ENCODE assay signal across 9 cellular contexts in the genomic region with DNA sequence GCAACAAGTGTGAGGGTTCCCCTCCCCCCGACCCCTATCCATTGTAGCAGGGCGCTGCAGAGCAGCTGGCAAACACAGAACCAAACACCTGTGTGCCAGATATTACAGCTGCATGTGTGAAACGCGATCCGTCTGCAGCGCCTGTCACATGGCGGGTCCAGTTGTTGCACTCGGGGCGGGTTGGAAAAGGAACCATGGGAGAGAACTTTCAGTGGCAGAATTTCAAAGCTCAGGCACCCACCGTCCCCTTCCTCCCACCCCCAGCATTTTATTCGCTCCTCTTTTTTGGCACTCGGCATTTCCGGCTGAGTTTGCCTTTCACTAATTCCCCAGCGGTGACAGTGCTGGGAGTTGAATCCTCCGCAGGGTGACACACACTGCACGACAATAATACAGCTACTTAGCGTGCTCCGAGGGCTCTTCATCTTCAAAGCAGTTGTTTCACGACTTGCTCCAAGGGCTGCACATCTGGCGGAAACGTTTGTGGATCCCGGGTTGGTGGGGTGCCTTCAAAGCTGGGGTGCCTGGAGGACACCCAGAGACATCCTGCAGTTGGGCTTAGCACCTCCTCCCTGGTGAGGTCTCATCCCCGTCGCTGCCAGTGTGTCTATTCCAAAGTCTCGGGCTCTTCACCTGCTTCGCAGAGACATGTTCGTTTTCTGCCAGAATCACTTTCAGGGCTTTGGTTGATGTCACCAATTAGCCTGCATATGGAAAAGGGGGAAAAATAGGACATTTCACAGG.
A peak's percentile ranks its signal among the peaks of the same experiment; 100 is the strongest.
DNase-seq lines count a peak whose midpoint lies in the region; ATAC-seq and TF ChIP-seq lines count a peak whose summit lies in the region.
"Had no signal": no experiment of that assay in that cellular context is flagged by ENCODE, and none has a peak within 500 bp of the region (broad histone marks: within the 10 kb centered on the region; RNA-seq: fewer than 3 reads in every experiment).

No MANE protein-coding gene starts in this region.

- H3K4me3 ChIP-seq in DND-41 (ENCODE audit: low read depth in 1 of 2, low read length in 2 of 2) (peak overlapping the region in 1 of 2 experiments; percentile 57; a peak in 3 of 4 replicates), neural progenitor cell (no peak overlapping the region)

- H3K4me2 ChIP-seq in DND-41 (ENCODE audit: insufficient read depth, low read length): peak overlapping the region; percentile 76
- peak overlapping the region; percentile 3 for H3K4me2 ChIP-seq in neural progenitor cell

- POLR2A ChIA-PET in CD4-positive, alpha-beta T cell (lab: Charles Lee): interaction anchor here (0.6 to 0.9 kb wide), 2 partner anchors 83 to 183 kb away, joined by 3 read pairs; no protein-coding TSS in a partner anchor

- H3K79me2 ChIP-seq in DND-41 (ENCODE audit: insufficient read depth, low read length): no peaks in the 10 kb centered on the region
- H3K79me2 ChIP-seq in neural progenitor cell (ENCODE audit: low read depth): no peaks in the 10 kb centered on the region

- peak overlapping the region; percentile 75 for H2AFZ ChIP-seq in DND-41 (ENCODE audit: low read depth, low read length)
- H2AFZ ChIP-seq in neural progenitor cell (replicated peaks): peak overlapping the region; percentile 15

- H3K9me3 Mint-ChIP-seq in chondrocyte (ENCODE audit: low read depth) (peaks cover 4% of the 10 kb centered on the region), neural progenitor cell (no peaks in the 10 kb centered on the region)
- no peaks in the 10 kb centered on the region for H3K9me3 Mint-ChIP-seq in CD4-positive, alpha-beta T cell
- H3K9me3 Mint-ChIP-seq: activated naive CD4-positive, alpha-beta T cell treated with anti-CD3 and anti-CD28 coated beads, Interleukin-2, amount 50 U/mL, for 24 hours had no signal

- intact Hi-C loops in CD4-positive, alpha-beta T cell (cut with DNase I, micrococcal nuclease): no loop called here

- H3K4me1 Mint-ChIP-seq in chondrocyte (ENCODE audit: low read depth) (peaks cover 20% of the 10 kb centered on the region), neural progenitor cell (peaks cover 18% of the 10 kb centered on the region)
- no peaks in the 10 kb centered on the region for H3K4me1 Mint-ChIP-seq in CD4-positive, alpha-beta T cell (ENCODE audit: low read depth)
- H3K4me1 Mint-ChIP-seq: activated naive CD4-positive, alpha-beta T cell treated with anti-CD3 and anti-CD28 coated beads, Interleukin-2, amount 50 U/mL, for 24 hours had no signal

- no peaks in the 10 kb centered on the region for H3K9me3 ChIP-seq in DND-41 (ENCODE audit: insufficient read depth, low read length, severe bottlenecking)
- H3K9me3 ChIP-seq in neural progenitor cell (ENCODE audit: low read depth): no peaks in the 10 kb centered on the region
- no peaks in the 10 kb centered on the region for H3K9me3 ChIP-seq in CD4-positive, alpha-beta T cell (ENCODE audit: control insufficient read depth, low read length)

- H3K27me3 Mint-ChIP-seq in chondrocyte (ENCODE audit: low read depth): no peaks in the 10 kb centered on the region
- peaks cover 6% of the 10 kb centered on the region for H3K27me3 Mint-ChIP-seq in neural progenitor cell (ENCODE audit: insufficient read depth, low read depth)
- peaks cover 7% of the 10 kb centered on the region for H3K27me3 Mint-ChIP-seq in CD4-positive, alpha-beta T cell
- H3K27me3 Mint-ChIP-seq: activated naive CD4-positive, alpha-beta T cell treated with anti-CD3 and anti-CD28 coated beads, Interleukin-2, amount 50 U/mL, for 24 hours had no signal

- ATAC-seq in DND-41 (ENCODE audit: insufficient read depth, low read depth) (peak; percentile 86), HG03432 (IDR thresholded peaks at IDR 0.05; ENCODE audit: unreplicated experiment) (no peak), GM21786 (IDR thresholded peaks at IDR 0.05; ENCODE audit: unreplicated experiment) (no peak)
- ATAC-seq in CD4-positive, alpha-beta T cell (ENCODE audit: poor library complexity): no peak

- peak overlapping the region; percentile 58 for H3K9ac ChIP-seq in DND-41 (ENCODE audit: low read depth, low read length)
- H3K9ac ChIP-seq in neural progenitor cell: no peak overlapping the region

- H4K20me1 ChIP-seq in DND-41 (ENCODE audit: insufficient read depth, low read length) (no peaks in the 10 kb centered on the region), neural progenitor cell (ENCODE audit: low read depth) (no peaks in the 10 kb centered on the region)

- peak; percentile 75 for DNase-seq in DND-41
- DNase-seq in NCI-H2171 (lab: John Stamatoyannopoulos, UW): peak; percentile 79
- no peak for DNase-seq in chondrocyte (ENCODE audit: low spot score)
- peak; percentile 38 for DNase-seq in neural progenitor cell (ENCODE audit: low spot score)
- DNase-seq in CD4-positive, alpha-beta T cell: no peak
- DNase-seq in dermis blood vessel endothelial cell: no peak

- no peak overlapping the region for H3K27ac Mint-ChIP-seq in chondrocyte (ENCODE audit: unreplicated experiment)
- H3K27ac Mint-ChIP-seq in neural progenitor cell: peak overlapping the region; percentile 64
- no peak overlapping the region for H3K27ac Mint-ChIP-seq in CD4-positive, alpha-beta T cell
- H3K27ac Mint-ChIP-seq: activated naive CD4-positive, alpha-beta T cell treated with anti-CD3 and anti-CD28 coated beads, Interleukin-2, amount 50 U/mL, for 24 hours had no signal

- no peaks in the 10 kb centered on the region for H3K27me3 ChIP-seq in DND-41 (ENCODE audit: insufficient read depth, low read length, poor library complexity)
- H3K27me3 ChIP-seq in neural progenitor cell: no peaks in the 10 kb centered on the region
- no peaks in the 10 kb centered on the region for H3K27me3 ChIP-seq in CD4-positive, alpha-beta T cell (ENCODE audit: control insufficient read depth, insufficient read depth, low read length)

- CTCF ChIA-PET in CD4-positive, alpha-beta T cell (lab: Charles Lee): no interaction called here

- H3K27ac ChIP-seq in DND-41 (ENCODE audit: low read length) (peak overlapping the region; percentile 81), neural progenitor cell (no peak overlapping the region)
- H3K27ac ChIP-seq in CD4-positive, alpha-beta T cell (ENCODE audit: low read depth, low read length): no peak overlapping the region

- H3K4me1 ChIP-seq in DND-41 (ENCODE audit: insufficient read depth, low read length) (peaks cover 37% of the 10 kb centered on the region), neural progenitor cell (peaks cover 10% of the 10 kb centered on the region)

- peak; percentile 16 for TF ChIP-seq CTCF in DND-41 (IDR thresholded peaks at IDR 0.05; ENCODE audit: borderline replicate concordance, extremely low read depth, low read length, poor library complexity, severe bottlenecking)
- no peak for TF ChIP-seq CTCF in chondrocyte (IDR thresholded peaks at IDR 0.05)
- no peak for TF ChIP-seq CTCF in neural progenitor cell (IDR thresholded peaks at IDR 0.05)
- no peak for TF ChIP-seq CTCF in CD4-positive, alpha-beta T cell (IDR thresholded peaks at IDR 0.05)

- peaks cover 2% of the 10 kb centered on the region for H3F3A ChIP-seq in neural progenitor cell (ENCODE audit: low read depth)

- H3K4me3 Mint-ChIP-seq in chondrocyte (ENCODE audit: unreplicated experiment): peak overlapping the region; percentile 61
- peak overlapping the region; percentile 39 for H3K4me3 Mint-ChIP-seq in neural progenitor cell
- H3K4me3 Mint-ChIP-seq in CD4-positive, alpha-beta T cell: no peak overlapping the region
- H3K4me3 Mint-ChIP-seq: activated naive CD4-positive, alpha-beta T cell treated with anti-CD3 and anti-CD28 coated beads, Interleukin-2, amount 50 U/mL, for 24 hours had no signal

- H3K36me3 ChIP-seq in DND-41 (ENCODE audit: insufficient read depth, low read length) (no peaks in the 10 kb centered on the region), neural progenitor cell (no peaks in the 10 kb centered on the region)

- H3K36me3 Mint-ChIP-seq in chondrocyte (ENCODE audit: low read depth) (no peaks in the 10 kb centered on the region), neural progenitor cell (no peaks in the 10 kb centered on the region)
- H3K36me3 Mint-ChIP-seq in CD4-positive, alpha-beta T cell (ENCODE audit: low read depth): no peaks in the 10 kb centered on the region
- H3K36me3 Mint-ChIP-seq: activated naive CD4-positive, alpha-beta T cell treated with anti-CD3 and anti-CD28 coated beads, Interleukin-2, amount 50 U/mL, for 24 hours had no signal

Comparison
In these comparisons a context has a peak if more than half of its experiments do, and no peak if none do; other contexts are left out.
1. DNase-seq: peak in DND-41 (single experiment), NCI-H2171 (single experiment) and neural progenitor cell (single experiment); none in chondrocyte (single experiment), CD4-positive, alpha-beta T cell (0 of 10) and dermis blood vessel endothelial cell (single experiment).